In the genomic region with DNA sequence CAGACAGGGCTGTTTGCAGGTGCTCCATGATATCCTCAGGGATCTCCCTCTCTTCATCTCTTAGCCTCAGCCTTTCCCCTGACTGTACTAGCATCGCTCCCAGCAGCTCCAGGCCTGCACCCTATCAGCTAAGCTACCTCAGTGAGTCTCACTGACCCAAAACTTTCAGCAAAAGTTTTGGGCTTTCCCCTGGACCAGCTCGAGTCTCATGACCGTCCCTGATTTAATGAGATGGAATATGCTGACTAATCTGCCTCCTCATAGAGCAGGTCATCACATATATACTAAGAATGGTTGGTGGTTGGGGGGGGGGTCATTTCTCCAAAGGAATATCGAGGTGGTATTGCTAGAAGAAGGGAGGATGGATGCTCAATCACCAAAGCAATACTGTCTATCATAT, we compare ENCODE assay signal across 14 cellular contexts.
"Had no signal": no experiment of that assay in that cellular context is flagged by ENCODE, and none has a peak within 500 bp of the region (broad histone marks: within the 10 kb centered on the region; RNA-seq: fewer than 3 reads in every experiment).

No MANE protein-coding gene starts in this region.

- H3K27ac Mint-ChIP-seq: activated B cell treated with CpG ODN at 0.5 μM for 24 hours; activated CD8-positive, alpha-beta T cell treated with anti-CD3 and anti-CD28 coated beads for 36 hours; mesothelial cell of epicardium had no signal

- H3K36me3 Mint-ChIP-seq: mesothelial cell of epicardium had no signal

- H3K4me3 Mint-ChIP-seq: activated B cell treated with CpG ODN at 0.5 μM for 24 hours; activated CD8-positive, alpha-beta T cell treated with anti-CD3 and anti-CD28 coated beads for 36 hours; activated T-cell treated with anti-CD3 and anti-CD28 coated beads, Interleukin-2, amount 50 U/mL, for 4 hours; mesothelial cell of epicardium had no signal

- DNase-seq: activated B cell treated with CpG ODN at 0.5 μM for 24 hours; activated CD4-positive, alpha-beta T cell treated with anti-CD3 and anti-CD28 coated beads for 48 hours; activated CD8-positive, alpha-beta T cell treated with anti-CD3 and anti-CD28 coated beads for 36 hours; activated effector memory CD4-positive, alpha-beta T cell treated with Interleukin-2 at 50 U/mL for 16 hours; activated naive CD4-positive, alpha-beta T cell treated with anti-CD3 and anti-CD28 coated beads, Interleukin-2, amount 50 U/mL, for 16 hours; activated T-cell treated with anti-CD3 and anti-CD28 coated beads, Interleukin-2, amount 50 U/mL, for 4 hours; dorsolateral prefrontal cortex; left cardiac atrium; pancreas; sigmoid colon; spleen; uterus had no signal

- H3K27me3 Mint-ChIP-seq: activated B cell treated with CpG ODN at 0.5 μM for 24 hours; activated CD8-positive, alpha-beta T cell treated with anti-CD3 and anti-CD28 coated beads for 36 hours had no signal

- ATAC-seq: activated CD8-positive, alpha-beta T cell treated with anti-CD3 and anti-CD28 coated beads for 36 hours; activated T-cell treated with anti-CD3 and anti-CD28 coated beads, Interleukin-2, amount 50 U/mL, for 4 hours; gastroesophageal sphincter; left cardiac atrium; pancreas had no signal

- H3K9me3 Mint-ChIP-seq: activated B cell treated with CpG ODN at 0.5 μM for 24 hours; activated CD8-positive, alpha-beta T cell treated with anti-CD3 and anti-CD28 coated beads for 36 hours; activated T-cell treated with anti-CD3 and anti-CD28 coated beads, Interleukin-2, amount 50 U/mL, for 4 hours; mesothelial cell of epicardium had no signal
